In the genomic region with DNA sequence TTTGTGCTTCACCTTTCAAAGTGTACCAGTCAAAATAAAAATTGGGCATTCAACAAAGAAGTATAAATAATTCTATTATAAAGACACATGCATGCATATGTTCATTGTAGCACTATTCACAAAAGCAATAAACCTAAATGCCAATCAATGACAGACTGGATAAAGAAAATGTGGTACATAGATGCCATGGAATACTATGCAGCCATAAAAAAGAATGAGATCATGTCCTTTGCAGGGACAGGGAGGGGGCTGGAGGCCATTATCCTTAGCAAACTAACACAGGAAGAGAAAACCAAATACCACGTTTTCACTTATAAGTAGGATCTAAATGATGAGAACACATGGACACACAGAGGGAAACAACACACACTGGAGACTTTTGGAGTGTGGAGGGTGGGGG, we compare ENCODE assay signal across 2 cellular contexts. TPM values are rescaled to one million over a fixed set of nuclear protein-coding genes. Genes with fewer than 3 reads are reported as not detected.
"Had no signal": no experiment of that assay in that cellular context is flagged by ENCODE, and none has a peak within 500 bp of the region (broad histone marks: within the 10 kb centered on the region; RNA-seq: fewer than 3 reads in every experiment).

No MANE protein-coding gene starts in this region.

RNA-seq across cellular contexts. Expression of a gene that starts 55.7 kb away (rescaled TPM):
- total RNA-seq: T-helper 1 cell treated with Interleukin-12 subunit alpha and Interleukin-12 subunit beta and Interleukin-4 antibody, amounts not matched to agents 30 ng/mL and 1 ng/mL, for 36 hours; T-helper 2 cell treated with Interferon-gamma antibody and Interleukin-4, amounts not matched to agents 100 ng/mL and 5 ng/mL, for 36 hours had no signal
